In genomic region chr20:10947726-10948125, GRCh38 we compare ENCODE assay signal across 19 cellular contexts.
DNase-seq lines count a peak whose midpoint lies in the region; ATAC-seq and TF ChIP-seq lines count a peak whose summit lies in the region.
"Had no signal": no experiment of that assay in that cellular context is flagged by ENCODE, and none has a peak within 500 bp of the region (broad histone marks: within the 10 kb centered on the region; RNA-seq: fewer than 3 reads in every experiment).

No MANE protein-coding gene starts in this region.

- H3K36me3 ChIP-seq in mammary epithelial cell (ENCODE audit: insufficient read depth, low read length) (no peaks in the 10 kb centered on the region), mesenchymal stem cell (ENCODE audit: control insufficient read depth in 1 of 2, insufficient read depth in 2 of 2, low read depth in 1 of 2, low read length in 2 of 2) (no peaks in the 10 kb centered on the region)
- H3K36me3 ChIP-seq: BLaER1 had no signal

- no peaks in the 10 kb centered on the region for H3K27me3 ChIP-seq in mammary epithelial cell (ENCODE audit: insufficient read depth, low read length)
- H3K27me3 ChIP-seq in mesenchymal stem cell (ENCODE audit: control insufficient read depth in 1 of 2, insufficient read depth in 1 of 2, low read length in 2 of 2): no peaks in the 10 kb centered on the region
- H3K27me3 ChIP-seq: BLaER1 had no signal

- H3K18ac ChIP-seq in mesenchymal stem cell (ENCODE audit: low read depth in 1 of 2, low read length in 2 of 2): no peak overlapping the region

- H3K4me1 ChIP-seq in mammary epithelial cell (ENCODE audit: insufficient read depth, low read length) (peaks cover 10% of the 10 kb centered on the region), mesenchymal stem cell (ENCODE audit: control insufficient read depth, insufficient read depth, low read depth, low read length) (peaks cover 2% of the 10 kb centered on the region)
- H3K4me1 ChIP-seq: BLaER1 had no signal

- CTCF ChIA-PET in mammary epithelial cell (lab: Charles Lee; ENCODE audit: low non-redundant PET) (no interaction called here), MCF 10A (lab: Yijun Ruan, JAX) (interaction anchor here (0.6 to 0.7 kb wide), 4 partner anchors 11 to 344 kb away, joined by 3 read pairs; no protein-coding TSS in a partner anchor)

- POLR2A ChIA-PET in MCF 10A (lab: Yijun Ruan, JAX): interaction anchor here (0.6 to 0.8 kb wide), 2 partner anchors 9 to 38 kb away, joined by 3 read pairs; no protein-coding TSS in a partner anchor

- H3K79me2 ChIP-seq in mammary epithelial cell (ENCODE audit: insufficient read depth, low read length): no peaks in the 10 kb centered on the region

- H3K36me3 Mint-ChIP-seq in MCF 10A (ENCODE audit: insufficient read depth, unreplicated experiment): no peaks in the 10 kb centered on the region
- H3K36me3 Mint-ChIP-seq: CD4-positive, CD25-positive, alpha-beta regulatory T cell; CD8-positive, alpha-beta T cell had no signal

- no peak overlapping the region for H3K4ac ChIP-seq in mesenchymal stem cell (ENCODE audit: low read depth in 1 of 2, low read length in 2 of 2)

- no peak overlapping the region for H3K9ac ChIP-seq in mammary epithelial cell (ENCODE audit: insufficient read depth, low read length)
- no peak overlapping the region for H3K9ac ChIP-seq in mesenchymal stem cell (ENCODE audit: low read length)
- H3K9ac ChIP-seq: BLaER1 had no signal

- no peaks in the 10 kb centered on the region for H3K79me1 ChIP-seq in mesenchymal stem cell (replicated peaks; ENCODE audit: low read length, poor library complexity, severe bottlenecking)

- in situ Hi-C loops in mammary epithelial cell (cut with MboI; ENCODE audit: low sequenced_read_pairs in 2 of 2): no loop called here

- TF ChIP-seq CTCF in mammary epithelial cell (conservative IDR thresholded peaks at IDR 0.05 in 1 of 2, IDR thresholded peaks at IDR 0.05 in 1 of 2; ENCODE audit: extremely low read depth in 1 of 2, insufficient read depth in 1 of 2, low read depth in 1 of 2, low read length in 2 of 2) (no peak), MCF 10A (IDR thresholded peaks at IDR 0.05; ENCODE audit: unreplicated experiment) (no peak)

- no peaks in the 10 kb centered on the region for H3K4me1 Mint-ChIP-seq in MCF 10A (ENCODE audit: insufficient read depth, unreplicated experiment)
- H3K4me1 Mint-ChIP-seq: B cell; CD4-positive, CD25-positive, alpha-beta regulatory T cell had no signal

- H3K27me3 Mint-ChIP-seq in MCF 10A (ENCODE audit: insufficient read depth, unreplicated experiment): no peaks in the 10 kb centered on the region
- H3K27me3 Mint-ChIP-seq: B cell; CD4-positive, CD25-positive, alpha-beta regulatory T cell had no signal

- H3K27ac ChIP-seq in mammary epithelial cell (ENCODE audit: insufficient read depth, low read depth, low read length): no peak overlapping the region
- H3K27ac ChIP-seq in mesenchymal stem cell (ENCODE audit: low read length, poor library complexity, severe bottlenecking): no peak overlapping the region
- H3K27ac ChIP-seq: 22Rv1, BLaER1, C4-2B had no signal

- BruUV-seq in mammary epithelial cell (replicated peaks; lab: Mats Ljungman, UMichigan): no TSS peak
- no TSS peak for BruUV-seq in MCF 10A (replicated peaks; lab: Mats Ljungman, UMichigan)

- H2AFZ ChIP-seq in mammary epithelial cell (ENCODE audit: low read depth, low read length): peak overlapping the region; percentile 1
- no peak overlapping the region for H2AFZ ChIP-seq in mesenchymal stem cell (ENCODE audit: low read depth, low read length)
- H2AFZ ChIP-seq: GM23338 had no signal

- H3K9me3 ChIP-seq in mammary epithelial cell (replicated peaks; ENCODE audit: insufficient read depth, low read length) (no peaks in the 10 kb centered on the region), mesenchymal stem cell (ENCODE audit: control insufficient read depth, low read length) (no peaks in the 10 kb centered on the region)
- H3K9me3 ChIP-seq: BLaER1, Caco-2 had no signal

- no peak overlapping the region for H3K4me3 ChIP-seq in mammary epithelial cell (replicated peaks in 1 of 3; ENCODE audit: insufficient read depth in 1 of 3, low read depth in 2 of 3, low read length in 3 of 3)
- no peak overlapping the region for H3K4me3 ChIP-seq in mesenchymal stem cell (ENCODE audit: insufficient read depth in 1 of 2, low read depth in 1 of 2, low read length in 2 of 2)
- H3K4me3 ChIP-seq: BLaER1, GM12878, GM23338 had no signal

- H2BK120ac ChIP-seq in mesenchymal stem cell (ENCODE audit: low read depth, low read length): no peak overlapping the region

- H2AK5ac ChIP-seq in mesenchymal stem cell (ENCODE audit: low read length, severe bottlenecking): peak overlapping the region; percentile 41

- no peak overlapping the region for H3K4me3 Mint-ChIP-seq in MCF 10A (ENCODE audit: unreplicated experiment)
- H3K4me3 Mint-ChIP-seq: B cell; CD4-positive, CD25-positive, alpha-beta regulatory T cell; CD8-positive, alpha-beta T cell; GM23338; H9 had no signal

- H4K91ac ChIP-seq in mesenchymal stem cell (ENCODE audit: low read length): no peak overlapping the region

- intact Hi-C loops in mammary epithelial cell (cut with micrococcal nuclease) (no loop called here), MCF 10A (cut with micrococcal nuclease) (no loop called here)

- H3K14ac ChIP-seq in mesenchymal stem cell (ENCODE audit: low read length in 2 of 2): no peak overlapping the region

- ATAC-seq in esophagus mucosa: peak; percentile 16
- ATAC-seq in HG03520 (IDR thresholded peaks at IDR 0.05; ENCODE audit: unreplicated experiment): no peak
- ATAC-seq: CD8-positive, alpha-beta T cell; GM12878; GM23338 had no signal

- no peak overlapping the region for H4K8ac ChIP-seq in mesenchymal stem cell (ENCODE audit: low read length)

- no peaks in the 10 kb centered on the region for H3K9me3 Mint-ChIP-seq in MCF 10A (ENCODE audit: unreplicated experiment)
- H3K9me3 Mint-ChIP-seq: CD8-positive, alpha-beta T cell; GM23338; H9 had no signal

- H2BK12ac ChIP-seq in mesenchymal stem cell (ENCODE audit: low read length in 2 of 2): no peak overlapping the region

- H3K4me2 ChIP-seq in mammary epithelial cell (ENCODE audit: insufficient read depth, low read depth, low read length) (no peak overlapping the region), mesenchymal stem cell (ENCODE audit: low read length, poor library complexity, severe bottlenecking) (no peak overlapping the region)
- H3K4me2 ChIP-seq: BLaER1, GM23338 had no signal

- DNase-seq in mammary epithelial cell (peak; percentile 59), MCF 10A (ENCODE audit: unreplicated experiment) (no peak), mesenchymal stem cell (no peak), HCEC 1CT (no peak)
- DNase-seq: Caco-2; CD4-positive, CD25-positive, alpha-beta regulatory T cell; CD8-positive, alpha-beta T cell; DMS79; EL; GDM1; H9 had no signal

- no peak overlapping the region for H2BK5ac ChIP-seq in mesenchymal stem cell (ENCODE audit: low read depth, low read length, poor library complexity, severe bottlenecking)

- no peak overlapping the region for H3K23ac ChIP-seq in mesenchymal stem cell (ENCODE audit: low read length in 2 of 2)

- H3K27ac Mint-ChIP-seq in MCF 10A (ENCODE audit: low read depth, unreplicated experiment): no peak overlapping the region
- H3K27ac Mint-ChIP-seq: B cell; CD8-positive, alpha-beta T cell; GM23338; H9 had no signal

- H4K20me1 ChIP-seq in mammary epithelial cell (ENCODE audit: insufficient read depth, low read length): no peaks in the 10 kb centered on the region
- H4K20me1 ChIP-seq: BLaER1 had no signal

- dilution Hi-C loops in mammary epithelial cell (cut with HindIII; ENCODE audit: low sequenced_read_pairs): no loop called here

- H2BK15ac ChIP-seq in mesenchymal stem cell (ENCODE audit: low read depth, poor library complexity, severe bottlenecking): no peak overlapping the region
